ENCODE assay signal across 8 cellular contexts in the genomic region with DNA sequence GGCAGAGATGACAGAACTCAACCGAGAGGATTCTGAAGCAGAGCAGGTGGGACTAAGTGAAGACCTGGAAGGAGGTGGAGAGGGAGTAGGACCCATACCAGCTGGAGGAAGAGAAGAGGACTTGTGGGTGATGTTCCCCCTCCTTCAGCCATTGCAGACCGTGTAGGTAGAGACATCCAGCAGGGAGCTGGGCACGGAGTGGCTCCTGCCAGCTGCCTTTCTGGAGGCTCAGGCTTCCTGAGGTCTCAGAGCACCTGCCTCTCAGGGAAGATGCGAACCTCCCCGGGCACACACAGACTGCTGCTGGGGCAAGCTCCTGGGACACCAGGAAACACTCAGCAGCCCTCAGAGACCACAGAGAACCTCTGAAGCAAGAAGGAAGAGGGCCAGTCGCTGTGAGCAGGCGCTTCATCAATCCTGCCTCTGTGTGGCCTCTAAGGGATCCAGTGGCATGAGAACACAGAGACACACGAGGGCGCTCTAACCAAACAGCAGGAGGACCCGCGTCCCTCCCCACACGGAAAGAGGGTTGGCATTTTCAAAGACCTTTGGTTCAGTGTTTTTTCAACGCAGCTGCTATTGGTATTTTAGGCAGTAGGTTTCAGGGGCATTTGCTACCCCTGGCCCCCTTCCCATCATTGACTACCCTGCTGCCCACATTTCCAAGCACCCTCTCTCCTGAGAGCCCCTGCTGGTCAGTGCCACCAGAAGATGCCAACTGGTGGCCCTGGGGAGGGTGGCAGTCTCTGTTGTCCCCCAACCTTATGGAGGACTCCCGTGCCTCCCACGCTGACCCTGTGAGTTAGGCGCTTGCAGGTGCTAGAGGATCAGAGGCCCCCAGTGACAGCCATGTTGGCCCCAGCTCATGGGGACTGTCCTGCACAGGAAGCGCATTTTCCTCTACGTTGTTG.
DNase-seq lines count a peak whose midpoint lies in the region; TF ChIP-seq lines count a peak whose summit lies in the region.

No MANE protein-coding gene starts in this region.

- POLR2A ChIA-PET in RWPE1 (lab: Yijun Ruan, JAX; ENCODE audit: low non-redundant PET), result no interaction called here

- CTCF ChIA-PET in RWPE1 (lab: Yijun Ruan, JAX), result interaction anchor here (0.5 to 2.5 kb wide), 26 partner anchors 9 to 1074 kb away, joined by 3 to 12 read pairs (median 3); no protein-coding TSS in a partner anchor

- TF ChIP-seq CTCF in AG09309 (IDR thresholded peaks at IDR 0.05; ENCODE audit: control insufficient read depth, insufficient read depth, low read depth, low read length, missing control alignments), result peak; percentile 97
- peak; percentile 93 for TF ChIP-seq CTCF in RWPE1 (conservative IDR thresholded peaks at IDR 0.05; ENCODE audit: low read depth)
- peak; percentile 97 for TF ChIP-seq CTCF in fibroblast of villous mesenchyme (IDR thresholded peaks at IDR 0.05; ENCODE audit: insufficient read depth, low read depth, low read length)

- H3K27ac ChIP-seq in RWPE1, result no peak overlapping the region

- peak; percentile 44 for DNase-seq in AG09309 (ENCODE audit: low read depth)
- DNase-seq in GM19240 (ENCODE audit: insufficient read length, low spot score), result peak; percentile 87
- DNase-seq in LoVo (ENCODE audit: low spot score), result peak; percentile 50
- peak; percentile 75 for DNase-seq in RWPE1 (ENCODE audit: low spot score)
- peak; percentile 58 to 64 for DNase-seq in activated T-helper 1 cell treated with anti-CD3 and anti-CD28 coated beads, Interleukin-2, amount 50 U/mL, for 16 hours (ENCODE audit: low read depth in 1 of 2, low spot score in 1 of 2)
- peak; percentile 82 for DNase-seq in fibroblast of villous mesenchyme (ENCODE audit: low read depth)
- DNase-seq in nucleus accumbens (lab: John Stamatoyannopoulos, UW), result peak in 53 of 56 donors; percentile 18 to 92 (median 69)
- DNase-seq in superior temporal gyrus (ENCODE audit: extremely low spot score), result peak; percentile 95

- no peak overlapping the region for H3K4me3 ChIP-seq in AG09309 (ENCODE audit: control insufficient read depth, low read depth, low read length)
- no peak overlapping the region for H3K4me3 ChIP-seq in fibroblast of villous mesenchyme (ENCODE audit: low read depth, low read length)

Comparison
In these comparisons a context has a peak if more than half of its experiments do, and no peak if none do; other contexts are left out.
1. DNase-seq: peak in every context shown above with its lines; median percentile 95 in superior temporal gyrus; 87 in GM19240; 82 in fibroblast of villous mesenchyme; 75 in RWPE1; 69 in nucleus accumbens; 61 in activated T-helper 1 cell treated with anti-CD3 and anti-CD28 coated beads, Interleukin-2, amount 50 U/mL, for 16 hours; 50 in LoVo; 44 in AG09309.